ENCODE assay signal across 11 cellular contexts in the genomic region with DNA sequence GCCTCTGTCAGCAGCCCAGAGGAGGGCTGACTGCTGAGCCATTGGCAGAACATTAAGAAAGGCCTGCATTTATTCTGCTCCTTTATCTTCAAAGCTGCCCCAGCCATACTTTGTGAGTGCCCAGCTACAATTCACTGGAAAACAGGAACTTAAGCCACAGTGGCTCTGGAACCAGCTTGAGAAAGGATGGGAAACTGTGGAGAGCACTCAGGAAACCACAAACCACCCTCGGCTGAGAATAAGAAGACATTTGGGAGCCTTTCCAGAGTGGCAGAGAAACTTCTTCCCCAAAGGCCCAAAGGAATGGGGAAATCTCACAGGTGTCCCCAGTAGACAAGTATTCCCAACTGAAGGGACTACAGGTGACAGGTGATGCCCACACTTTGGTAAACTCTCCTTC. TPM values are rescaled to one million over a fixed set of nuclear protein-coding genes. Genes with fewer than 3 reads are reported as not detected.
A peak's percentile ranks its signal among the peaks of the same experiment; 100 is the strongest.
DNase-seq lines count a peak whose midpoint lies in the region; TF ChIP-seq lines count a peak whose summit lies in the region.
"Had no signal": no experiment of that assay in that cellular context is flagged by ENCODE, and none has a peak within 500 bp of the region (broad histone marks: within the 10 kb centered on the region; RNA-seq: fewer than 3 reads in every experiment).

No MANE protein-coding gene starts in this region.

- no peak for TF ChIP-seq EP300 in esophagus muscularis mucosa (IDR thresholded peaks at IDR 0.05)

- H3K27ac Mint-ChIP-seq in osteocyte (ENCODE audit: unreplicated experiment): peak overlapping the region; percentile 50

- TF ChIP-seq POLR2A in NB4 (IDR thresholded peaks at IDR 0.05; ENCODE audit: extremely low read depth, insufficient read length): no peak
- TF ChIP-seq POLR2A in esophagus muscularis mucosa (IDR thresholded peaks at IDR 0.05; ENCODE audit: low read depth): no peak

- no peak overlapping the region for H3K4me3 ChIP-seq in NB4 (ENCODE audit: low read depth, low read length)
- no peak overlapping the region for H3K4me3 ChIP-seq in astrocyte of the cerebellum (ENCODE audit: low read depth, low read length)
- no peak overlapping the region for H3K4me3 ChIP-seq in dorsolateral prefrontal cortex
- H3K4me3 ChIP-seq in esophagus muscularis mucosa: no peak overlapping the region

- in situ Hi-C loops in astrocyte of the cerebellum (cut with HindIII; ENCODE audit: low sequenced_read_pairs): no loop called here

- no peaks in the 10 kb centered on the region for H3K27me3 ChIP-seq in dorsolateral prefrontal cortex
- no peaks in the 10 kb centered on the region for H3K27me3 ChIP-seq in esophagus muscularis mucosa

- no peak overlapping the region for H3K4me3 Mint-ChIP-seq in osteocyte (ENCODE audit: unreplicated experiment)
- H3K4me3 Mint-ChIP-seq: neural crest cell had no signal

- WGBS in esophagus muscularis mucosa: 67% methylated on average over 1 of the region's 1 CpG

- no peaks in the 10 kb centered on the region for H3K36me3 ChIP-seq in esophagus muscularis mucosa

- H3K36me3 Mint-ChIP-seq in osteocyte (ENCODE audit: unreplicated experiment): no peaks in the 10 kb centered on the region

- DNase-seq in DMS79 (lab: John Stamatoyannopoulos, UW) (peak; percentile 29), NB4 (ENCODE audit: low read depth) (peak; percentile 79), astrocyte of the cerebellum (ENCODE audit: low read depth) (peak; percentile 22), osteocyte (ENCODE audit: extremely low spot score, unreplicated experiment) (no peak), dorsolateral prefrontal cortex (no peak), esophagus muscularis mucosa (ENCODE audit: extremely low spot score) (no peak), anterior cingulate cortex (lab: John Stamatoyannopoulos, UW) (no peak), C1 segment of cervical spinal cord (lab: John Stamatoyannopoulos, UW) (no peak)
- DNase-seq: activated gamma-delta T cell, NCI-H82 had no signal

- intact Hi-C loops in dorsolateral prefrontal cortex (cut with DNase I): no loop called here
- intact Hi-C loops in esophagus muscularis mucosa (cut with DNase I): no loop called here

- peaks cover 35 to 66% (median 48%) of the 10 kb centered on the region in 4 donors for H3K4me1 ChIP-seq in esophagus muscularis mucosa

- TF ChIP-seq CTCF in NB4 (IDR thresholded peaks at IDR 0.05; ENCODE audit: low read depth, low read length) (no peak), astrocyte of the cerebellum (IDR thresholded peaks at IDR 0.05; ENCODE audit: low read depth, low read length, missing control alignments) (no peak), osteocyte (IDR thresholded peaks at IDR 0.05) (no peak), dorsolateral prefrontal cortex (IDR thresholded peaks at IDR 0.05 in 54 of 56, conservative IDR thresholded peaks at IDR 0.05 in 2 of 56; ENCODE audit: low read depth in 1 of 56, partially characterized antibody in 56 of 56) (no peak), esophagus muscularis mucosa (IDR thresholded peaks at IDR 0.05) (no peak)

- H3K4me1 Mint-ChIP-seq in osteocyte (ENCODE audit: unreplicated experiment): peaks cover 74% of the 10 kb centered on the region
- H3K4me1 Mint-ChIP-seq: neural crest cell had no signal

- H3K9me3 ChIP-seq in esophagus muscularis mucosa: no peaks in the 10 kb centered on the region

- H3K9me3 Mint-ChIP-seq in osteocyte (ENCODE audit: unreplicated experiment): no peaks in the 10 kb centered on the region
- H3K9me3 Mint-ChIP-seq: neural crest cell had no signal

- H3K27ac ChIP-seq in dorsolateral prefrontal cortex: no peak overlapping the region
- H3K27ac ChIP-seq in esophagus muscularis mucosa (replicated peaks in 1 of 4): no peak overlapping the region

- no peaks in the 10 kb centered on the region for H3K27me3 Mint-ChIP-seq in osteocyte (ENCODE audit: unreplicated experiment)

RNA-seq across cellular contexts. Expression of a gene that starts 1.8 kb away (rescaled TPM):
- total RNA-seq in osteocyte (2.6 and 4.1 TPM in 2 replicates), dorsolateral prefrontal cortex (10 to 100 TPM in 24 of 120 experiments, 1 to 10 TPM in 96; 1.9 to 18.4 (median 7.0) TPM), esophagus muscularis mucosa (1 to 10 TPM in 1 of 4 donors, under 1 TPM in 3; 0.17 to 1.0 (median 0.52) TPM)
- total RNA-seq: neural crest cell had no signal

RNA-seq across cellular contexts. Expression of a gene that starts 24.8 kb away (rescaled TPM):
- total RNA-seq in osteocyte: 0.40 TPM in 1 of 2 replicates, not detected in the other
- total RNA-seq in dorsolateral prefrontal cortex: 10 to 100 TPM in 9 of 120 experiments, 1 to 10 TPM in 103, under 1 TPM in 8; 0.54 to 40.5 (median 2.6) TPM
- total RNA-seq in esophagus muscularis mucosa: 10 to 100 TPM in 2 of 4 donors, 1 to 10 TPM in 2; 4.9 to 28.5 (median 17.4) TPM

RNA-seq across cellular contexts. Expression of a gene that starts 54.2 kb away (rescaled TPM):
- total RNA-seq in osteocyte: not detected in 2 replicates
- 10 to 100 TPM in 71 of 120 experiments, 1 to 10 TPM in 49; 1.3 to 41.9 (median 12.0) TPM for total RNA-seq in dorsolateral prefrontal cortex
- 10 to 100 TPM in 1 of 4 donors, 1 to 10 TPM in 3; 5.0 to 17.2 (median 6.2) TPM for total RNA-seq in esophagus muscularis mucosa
- total RNA-seq: neural crest cell had no signal

Comparison
In these comparisons a context has a peak if more than half of its experiments do, and no peak if none do; other contexts are left out.
1. DNase-seq: peak in DMS79 (single experiment), NB4 (single experiment) and astrocyte of the cerebellum (single experiment); none in osteocyte (single experiment), dorsolateral prefrontal cortex (0 of 10), esophagus muscularis mucosa (single experiment), anterior cingulate cortex (0 of 58) and C1 segment of cervical spinal cord (0 of 14).